8 cellular contexts compared by ENCODE assay signal in the genomic region with DNA sequence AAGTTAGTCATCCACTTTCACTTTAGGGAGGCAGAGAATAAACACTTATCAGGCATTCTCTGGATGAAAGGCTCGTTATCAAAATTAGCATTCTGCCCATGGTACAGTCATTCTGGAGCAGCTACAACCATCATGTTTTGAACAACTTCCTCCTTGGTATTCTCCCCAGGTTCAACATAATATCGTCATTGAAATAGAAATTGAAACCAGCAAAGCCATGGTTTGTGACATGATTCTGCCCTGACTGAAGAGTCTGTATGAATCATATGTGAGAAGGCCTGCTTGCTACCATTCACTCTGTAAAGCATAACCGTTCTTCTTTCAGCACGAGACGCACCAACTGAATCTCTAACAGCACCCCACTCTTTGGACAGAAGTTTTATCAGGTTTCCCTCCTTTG.
A peak's percentile ranks its signal among the peaks of the same experiment; 100 is the strongest.
DNase-seq lines count a peak whose midpoint lies in the region; ATAC-seq and TF ChIP-seq lines count a peak whose summit lies in the region.

No MANE protein-coding gene starts in this region.

- H3K27me3 ChIP-seq in foreskin keratinocyte = no peaks in the 10 kb centered on the region

- peak; percentile 75 for DNase-seq in activated CD4-positive, alpha-beta T cell treated with anti-CD3 and anti-CD28 coated beads, Interleukin-2, amount 10 ng/mL, durations not matched to agents 24 days and 14 days
- DNase-seq in activated CD4-positive, alpha-beta T cell treated with anti-CD3 and anti-CD28 coated beads for 1 hour = no peak
- DNase-seq in OCI-LY7 (ENCODE audit: low spot score) = no peak
- peak; percentile 1 for DNase-seq in renal cortical epithelial cell (ENCODE audit: low read depth)
- no peak for DNase-seq in mesothelial cell of epicardium (ENCODE audit: low spot score in 2 of 2, unreplicated experiment in 2 of 2)
- DNase-seq in OCI-M2 (lab: John Stamatoyannopoulos, UW; ENCODE audit: unreplicated experiment) = no peak
- DNase-seq in foreskin keratinocyte = no peak

- H3K9me3 ChIP-seq in OCI-LY7 (ENCODE audit: low read length) = no peaks in the 10 kb centered on the region

- BruUV-seq in OCI-LY7 (replicated peaks; lab: Mats Ljungman, UMichigan) = no TSS peak

- H3K9me3 Mint-ChIP-seq in activated CD4-positive, alpha-beta T cell treated with anti-CD3 and anti-CD28 coated beads, Interleukin-2, amount 10 ng/mL, durations not matched to agents 24 days and 14 days = peaks cover 3% of the 10 kb centered on the region
- peaks cover 12% of the 10 kb centered on the region for H3K9me3 Mint-ChIP-seq in mesothelial cell of epicardium

- peak overlapping the region; percentile 87 for H3K27ac Mint-ChIP-seq in activated CD4-positive, alpha-beta T cell treated with anti-CD3 and anti-CD28 coated beads, Interleukin-2, amount 10 ng/mL, durations not matched to agents 24 days and 14 days
- H3K27ac Mint-ChIP-seq in mesothelial cell of epicardium = no peak overlapping the region

- no peak overlapping the region for H3K4me2 ChIP-seq in OCI-LY7 (ENCODE audit: low read length)

- TF ChIP-seq CTCF in OCI-LY7 (conservative IDR thresholded peaks at IDR 0.05; ENCODE audit: low read length) = no peak
- no peak for TF ChIP-seq CTCF in mesothelial cell of epicardium (IDR thresholded peaks at IDR 0.05; ENCODE audit: unreplicated experiment)
- no peak for TF ChIP-seq CTCF in foreskin keratinocyte (conservative IDR thresholded peaks at IDR 0.05)

- no peaks in the 10 kb centered on the region for H4K20me1 ChIP-seq in OCI-LY7 (ENCODE audit: insufficient read depth, low read length)

- CTCF ChIA-PET in OCI-LY7 (lab: Charles Lee; ENCODE audit: unreplicated experiment) = no interaction called here

- intact Hi-C loops in activated CD4-positive, alpha-beta T cell treated with anti-CD3 and anti-CD28 coated beads, Interleukin-2, amount 10 ng/mL, durations not matched to agents 24 days and 14 days (cut with micrococcal nuclease) = loop anchor here (1.0 to 10.0 kb wide), 3 partner anchors 29 to 631 kb away; a partner anchor contains a TSS
- intact Hi-C loops in OCI-LY7 (cut with micrococcal nuclease; ENCODE audit: unreplicated experiment) = loop anchor here (10.0 kb wide), 2 partner anchors 131 to 311 kb away; a partner anchor contains a TSS

- H3K4me1 Mint-ChIP-seq in activated CD4-positive, alpha-beta T cell treated with anti-CD3 and anti-CD28 coated beads, Interleukin-2, amount 10 ng/mL, durations not matched to agents 24 days and 14 days = peaks cover 16% of the 10 kb centered on the region
- H3K4me1 Mint-ChIP-seq in mesothelial cell of epicardium = no peaks in the 10 kb centered on the region

- H3K4me3 ChIP-seq in OCI-LY7 (ENCODE audit: low read depth, low read length, poor library complexity, severe bottlenecking) = no peak overlapping the region

- POLR2A ChIA-PET in OCI-LY7 (lab: Charles Lee) = no interaction called here

- no peaks in the 10 kb centered on the region for H3K36me3 Mint-ChIP-seq in activated CD4-positive, alpha-beta T cell treated with anti-CD3 and anti-CD28 coated beads, Interleukin-2, amount 10 ng/mL, durations not matched to agents 24 days and 14 days (ENCODE audit: low read depth)
- no peaks in the 10 kb centered on the region for H3K36me3 Mint-ChIP-seq in mesothelial cell of epicardium

- no peaks in the 10 kb centered on the region for H3K27me3 Mint-ChIP-seq in activated CD4-positive, alpha-beta T cell treated with anti-CD3 and anti-CD28 coated beads, Interleukin-2, amount 10 ng/mL, durations not matched to agents 24 days and 14 days
- H3K27me3 Mint-ChIP-seq in mesothelial cell of epicardium (ENCODE audit: low read depth) = peaks cover 3% of the 10 kb centered on the region

- H3K4me3 Mint-ChIP-seq in activated CD4-positive, alpha-beta T cell treated with anti-CD3 and anti-CD28 coated beads, Interleukin-2, amount 10 ng/mL, durations not matched to agents 24 days and 14 days = peak overlapping the region; percentile 74
- H3K4me3 Mint-ChIP-seq in mesothelial cell of epicardium = no peak overlapping the region

- H3K36me3 ChIP-seq in OCI-LY7 (ENCODE audit: insufficient read depth, low read length) = no peaks in the 10 kb centered on the region

- peak; percentile 96 for ATAC-seq in HG02759 (IDR thresholded peaks at IDR 0.05; ENCODE audit: unreplicated experiment)
- no peak for ATAC-seq in foreskin keratinocyte

- H2AFZ ChIP-seq in OCI-LY7 (ENCODE audit: low read length) = peak overlapping the region; percentile 58; the same call in 1 of the 2 replicates

- no peaks in the 10 kb centered on the region for H3K9me2 ChIP-seq in OCI-LY7 (ENCODE audit: insufficient read depth, low read length)

- H3K27ac ChIP-seq in OCI-LY7 (ENCODE audit: low read depth, low read length, poor library complexity, severe bottlenecking) (no peak overlapping the region), foreskin keratinocyte (no peak overlapping the region)

- no peaks in the 10 kb centered on the region for H3K4me1 ChIP-seq in OCI-LY7 (ENCODE audit: insufficient read depth, low read length, poor library complexity, severe bottlenecking)
- no peaks in the 10 kb centered on the region for H3K4me1 ChIP-seq in foreskin keratinocyte

- no peaks in the 10 kb centered on the region for H3K79me2 ChIP-seq in OCI-LY7 (ENCODE audit: insufficient read depth, low read depth, low read length)

Comparison
In these comparisons a context has a peak if more than half of its experiments do, and no peak if none do; other contexts are left out.
1. DNase-seq: peak in activated CD4-positive, alpha-beta T cell treated with anti-CD3 and anti-CD28 coated beads, Interleukin-2, amount 10 ng/mL, durations not matched to agents 24 days and 14 days (single experiment) and renal cortical epithelial cell (single experiment); none in activated CD4-positive, alpha-beta T cell treated with anti-CD3 and anti-CD28 coated beads for 1 hour (single experiment), OCI-LY7 (single experiment), mesothelial cell of epicardium (0 of 2), OCI-M2 (single experiment) and foreskin keratinocyte (0 of 2).